In the genomic region with DNA sequence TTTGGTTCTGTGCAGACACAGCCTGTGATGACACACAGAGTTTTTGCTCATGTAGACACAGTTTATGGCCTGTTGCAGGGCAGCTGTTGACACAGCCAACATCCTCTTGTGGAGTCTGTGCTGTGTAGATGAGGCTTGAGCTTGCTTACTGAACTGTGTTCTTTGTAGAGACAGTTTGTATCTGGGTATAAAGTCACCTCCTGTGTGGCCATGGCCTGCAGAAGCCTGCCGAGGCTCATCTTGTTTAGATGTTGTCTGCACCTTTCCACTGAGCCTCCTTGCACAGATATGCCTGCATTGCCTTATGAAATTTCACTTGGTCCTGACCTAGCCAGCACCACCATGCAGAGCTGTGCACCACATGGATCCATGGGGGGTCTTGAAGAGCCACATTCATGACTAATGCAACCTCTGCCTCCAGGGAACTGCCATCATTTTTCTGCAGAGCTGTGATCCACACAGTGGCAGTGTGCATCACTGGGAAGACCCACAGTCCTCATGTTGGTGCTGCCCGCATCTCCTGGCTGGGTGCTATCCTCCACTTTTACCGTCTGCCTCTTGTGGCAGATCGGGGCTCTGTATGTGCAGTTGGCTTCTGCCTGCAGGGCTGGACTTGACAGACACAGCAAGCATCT, we compare ENCODE assay signal across 13 cellular contexts.
DNase-seq lines count a peak whose midpoint lies in the region; ATAC-seq and TF ChIP-seq lines count a peak whose summit lies in the region.
"Had no signal": no experiment of that assay in that cellular context is flagged by ENCODE, and none has a peak within 500 bp of the region (broad histone marks: within the 10 kb centered on the region; RNA-seq: fewer than 3 reads in every experiment).

No MANE protein-coding gene starts in this region.

- H3K27ac ChIP-seq in aorta (ENCODE audit: low read depth in 1 of 2, low read length in 2 of 2): no peak overlapping the region

- TF ChIP-seq CTCF in choroid plexus epithelial cell (conservative IDR thresholded peaks at IDR 0.05; ENCODE audit: low read depth, low read length): peak; percentile 15

- no peaks in the 10 kb centered on the region for H3K27me3 ChIP-seq in aorta (ENCODE audit: control insufficient read depth in 1 of 2, insufficient read depth in 2 of 2, low read length in 1 of 2)

- ATAC-seq in aorta (ENCODE audit: low FRiP score): peak; percentile 15

- no peak overlapping the region for H3K4me3 ChIP-seq in choroid plexus epithelial cell (ENCODE audit: low read depth, low read length)
- no peak overlapping the region for H3K4me3 ChIP-seq in aorta (ENCODE audit: low read length in 2 of 2)

- H3K9me3 ChIP-seq in aorta (ENCODE audit: control insufficient read depth, low read length): no peaks in the 10 kb centered on the region
- H3K9me3 ChIP-seq: Caco-2 had no signal

- WGBS in aorta, 2 donors: 83 to 87% methylated on average over 4 of the region's 4 CpGs

- intact Hi-C loops in aorta (cut with DNase I): no loop called here

- peaks cover 2 to 3% of the 10 kb centered on the region in 2 donors for H3K4me1 ChIP-seq in aorta (ENCODE audit: control insufficient read depth in 1 of 2, insufficient read depth in 2 of 2, low read length in 2 of 2)
- H3K4me1 ChIP-seq: Caco-2 had no signal

- DNase-seq in Daoy (ENCODE audit: low read depth) (peak; percentile 7), M059J (ENCODE audit: low read depth) (peak; percentile 26), choroid plexus epithelial cell (ENCODE audit: low read depth) (peak; percentile 39), aorta (no peak), activated T-cell treated with anti-CD3 and anti-CD28 coated beads for 4 hours (no peak), NCI-H774 (lab: John Stamatoyannopoulos, UW) (no peak), globus pallidus (ENCODE audit: low spot score) (no peak)
- DNase-seq: Caco-2; CD8-positive, alpha-beta memory T cell; EL; GOT3; H9; HFFc6 had no signal

- no peaks in the 10 kb centered on the region for H3K36me3 ChIP-seq in aorta (ENCODE audit: control insufficient read depth in 1 of 2, insufficient read depth in 2 of 2, low read length in 1 of 2)

Comparison
In these comparisons a context has a peak if more than half of its experiments do, and no peak if none do; other contexts are left out.
1. DNase-seq: peak in Daoy (single experiment), M059J (single experiment) and choroid plexus epithelial cell (single experiment); none in aorta (0 of 2), activated T-cell treated with anti-CD3 and anti-CD28 coated beads for 4 hours (single experiment), NCI-H774 (single experiment) and globus pallidus (single experiment).